1 cellular context compared by ENCODE assay signal in genomic region chr12:120444676-120445075, GRCh38.
TF ChIP-seq lines count a peak whose summit lies in the region.

No MANE protein-coding gene starts in this region.

TF ChIP-seq in H1, 55 proteins besides CTCF, POLR2A, EP300 and RAD21:
- TF ChIP-seq HDAC6 (IDR thresholded peaks at IDR 0.05; ENCODE audit: low read depth, low read length): no peak
- TF ChIP-seq CEBPB (IDR thresholded peaks at IDR 0.05; ENCODE audit: low read depth, low read length): peak; percentile 51; the same call in 1 of the 2 replicates
